In genomic region chr16:64236351-64236750, GRCh38 we compare ENCODE assay signal across 15 cellular contexts.
DNase-seq lines count a peak whose midpoint lies in the region; ATAC-seq and TF ChIP-seq lines count a peak whose summit lies in the region.
"Had no signal": no experiment of that assay in that cellular context is flagged by ENCODE, and none has a peak within 500 bp of the region (broad histone marks: within the 10 kb centered on the region; RNA-seq: fewer than 3 reads in every experiment).

No MANE protein-coding gene starts in this region.

- no peak for DNase-seq in heart left ventricle
- no peak for DNase-seq in left ventricle myocardium inferior
- peak; percentile 5 for DNase-seq in HCEC 1CT
- peak; percentile 6 for DNase-seq in fibroblast of peridontal ligament (ENCODE audit: extremely low read depth)
- DNase-seq in NCI-H2227 (lab: John Stamatoyannopoulos, UW; ENCODE audit: unreplicated experiment) = no peak
- DNase-seq in posterior vena cava (ENCODE audit: low spot score) = no peak
- no peak for DNase-seq in left colon
- DNase-seq: 8988T; CD4-positive, alpha-beta memory T cell; DMS153; DMS79; GF-D8; GOT3; H7 had no signal

- no peak for TF ChIP-seq POLR2A in heart left ventricle (IDR thresholded peaks at IDR 0.05)

- intact Hi-C loops in heart left ventricle (cut with DNase I) (no loop called here), left ventricle myocardium inferior (cut with micrococcal nuclease) (no loop called here), posterior vena cava (cut with DNase I) (no loop called here), left colon (cut with DNase I, micrococcal nuclease) (no loop called here)

- peaks cover 0 to 9% (median 1%) of the 10 kb centered on the region in 12 donors for H3K4me1 ChIP-seq in heart left ventricle
- peaks cover 28% of the 10 kb centered on the region for H3K4me1 ChIP-seq in left ventricle myocardium inferior
- H3K4me1 ChIP-seq: BLaER1 had no signal

- TF ChIP-seq CTCF in heart left ventricle (IDR thresholded peaks at IDR 0.05) (no peak), left ventricle myocardium inferior (IDR thresholded peaks at IDR 0.05; ENCODE audit: borderline replicate concordance) (no peak)

- no peak overlapping the region for H3K4me3 ChIP-seq in heart left ventricle
- H3K4me3 ChIP-seq in left ventricle myocardium inferior = no peak overlapping the region
- H3K4me3 ChIP-seq: BLaER1 had no signal

- H3K9me3 ChIP-seq in heart left ventricle (peaks cover 0 to 6% (median 0%) of the 10 kb centered on the region in 12 donors), left ventricle myocardium inferior (replicated peaks) (no peaks in the 10 kb centered on the region)
- H3K9me3 ChIP-seq: BLaER1 had no signal

- H3K27ac ChIP-seq in heart left ventricle (peak overlapping the region in 2 of 12 donors; percentile 9 to 18), left ventricle myocardium inferior (replicated peaks) (no peak overlapping the region)
- H3K27ac ChIP-seq: BLaER1 had no signal

- H3K36me3 ChIP-seq in heart left ventricle (no peaks in the 10 kb centered on the region), left ventricle myocardium inferior (no peaks in the 10 kb centered on the region)
- H3K36me3 ChIP-seq: BLaER1 had no signal

- WGBS in heart left ventricle, 4 donors = 46 to 51% (median 51%) methylated on average over 3 of the region's 3 CpGs

- no peaks in the 10 kb centered on the region for H3K27me3 ChIP-seq in heart left ventricle
- no peaks in the 10 kb centered on the region for H3K27me3 ChIP-seq in left ventricle myocardium inferior (ENCODE audit: low read depth)
- H3K27me3 ChIP-seq: BLaER1 had no signal

- ATAC-seq in heart left ventricle (peak in 3 of 4 donors; percentile 57 to 81 (median 73)), left colon (no peak)

Comparison
In these comparisons a context has a peak if more than half of its experiments do, and no peak if none do; other contexts are left out.
1. DNase-seq: peak in HCEC 1CT (single experiment) and fibroblast of peridontal ligament (single experiment); none in heart left ventricle (0 of 5), left ventricle myocardium inferior (single experiment), NCI-H2227 (single experiment), posterior vena cava (single experiment) and left colon (0 of 2).